19 cellular contexts compared by ENCODE assay signal in the genomic region with DNA sequence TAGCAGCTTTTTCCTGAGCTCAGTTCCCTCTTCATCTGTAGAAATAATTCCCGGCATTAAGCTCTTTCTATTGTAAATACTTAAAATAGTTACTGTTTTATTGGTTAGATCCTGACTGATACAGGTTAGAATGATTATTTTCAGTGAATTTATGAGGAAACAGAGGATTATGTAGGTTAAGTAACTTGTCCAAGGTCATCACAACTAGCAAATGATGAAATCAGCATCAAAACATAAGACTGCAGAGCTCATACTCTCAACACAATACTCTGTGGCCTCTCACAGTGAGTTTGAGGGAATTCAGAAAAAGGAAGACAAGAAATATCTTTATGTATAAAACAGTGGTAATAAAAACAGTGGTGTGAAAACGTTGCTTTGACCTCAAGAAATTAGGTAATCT.
DNase-seq lines count a peak whose midpoint lies in the region; ATAC-seq and TF ChIP-seq lines count a peak whose summit lies in the region.
"Had no signal": no experiment of that assay in that cellular context is flagged by ENCODE, and none has a peak within 500 bp of the region (broad histone marks: within the 10 kb centered on the region; RNA-seq: fewer than 3 reads in every experiment).

No MANE protein-coding gene starts in this region.

- no peaks in the 10 kb centered on the region for H3K36me3 Mint-ChIP-seq in brain
- no peaks in the 10 kb centered on the region for H3K36me3 Mint-ChIP-seq in activated CD4-positive, alpha-beta T cell treated with anti-CD3 and anti-CD28 coated beads for 36 hours (ENCODE audit: low read depth)
- H3K36me3 Mint-ChIP-seq: CD14-positive monocyte had no signal

- no peaks in the 10 kb centered on the region for H3K27me3 Mint-ChIP-seq in brain
- H3K27me3 Mint-ChIP-seq in activated CD4-positive, alpha-beta T cell treated with anti-CD3 and anti-CD28 coated beads for 36 hours, result no peaks in the 10 kb centered on the region

- no peaks in the 10 kb centered on the region for H3K9me3 ChIP-seq in prostate gland
- no peaks in the 10 kb centered on the region for H3K9me3 ChIP-seq in WERI-Rb-1 (ENCODE audit: severe bottlenecking)
- H3K9me3 ChIP-seq: HAP-1 had no signal

- H3K27ac ChIP-seq in prostate gland (peak overlapping the region; percentile 38 to 49), WERI-Rb-1 (no peak overlapping the region)

- 29% methylated on average over 2 of the region's 2 CpGs for WGBS in prostate gland

- DNase-seq in EH (ENCODE audit: low read depth) (peak; percentile 43), iris pigment epithelial cell (ENCODE audit: low read depth) (peak; percentile 69), prostate gland (ENCODE audit: low spot score) (no peak), SIG-M5 treated with dmso at 0.1 percent for 504 hours (lab: John Stamatoyannopoulos, UW; ENCODE audit: unreplicated experiment) (no peak), WERI-Rb-1 (no peak), NCI-H1694 (lab: John Stamatoyannopoulos, UW) (no peak)
- no peak for DNase-seq in activated CD4-positive, alpha-beta T cell treated with anti-CD3 and anti-CD28 coated beads for 36 hours
- DNase-seq: 8988T, Karpas-422, MM.1S, NCI-H2107, NCI-H510A, NCI-H774, OCI-M1, SHP77 treated with DMSO at 0.1 percent for 48 hours had no signal

- ATAC-seq in activated CD4-positive, alpha-beta T cell treated with anti-CD3 and anti-CD28 coated beads for 36 hours, result no peak

- CTCF ChIA-PET in activated CD4-positive, alpha-beta T cell treated with anti-CD3 and anti-CD28 coated beads for 36 hours (lab: Charles Lee), result interaction anchor here (0.9 to 1.9 kb wide), 2 partner anchors 15 to 223 kb away, joined by 3 to 5 read pairs; no protein-coding TSS in a partner anchor

- POLR2A ChIA-PET in activated CD4-positive, alpha-beta T cell treated with anti-CD3 and anti-CD28 coated beads for 36 hours (lab: Charles Lee), result no interaction called here

- H3K4me3 Mint-ChIP-seq in brain, result peak overlapping the region in 2 of 5 experiments; percentile 3 to 45
- H3K4me3 Mint-ChIP-seq in activated CD4-positive, alpha-beta T cell treated with anti-CD3 and anti-CD28 coated beads for 36 hours, result no peak overlapping the region
- H3K4me3 Mint-ChIP-seq: CD14-positive monocyte, IgD-negative memory B cell had no signal

- intact Hi-C loops in prostate gland (cut with DNase I), result no loop called here
- intact Hi-C loops in activated CD4-positive, alpha-beta T cell treated with anti-CD3 and anti-CD28 coated beads for 36 hours (cut with DNase I, micrococcal nuclease), result no loop called here

- H3K4me1 Mint-ChIP-seq in brain, result peaks cover 50% of the 10 kb centered on the region
- peaks cover 13% of the 10 kb centered on the region for H3K4me1 Mint-ChIP-seq in activated CD4-positive, alpha-beta T cell treated with anti-CD3 and anti-CD28 coated beads for 36 hours
- H3K4me1 Mint-ChIP-seq: IgD-negative memory B cell had no signal

- TF ChIP-seq CTCF in brain (conservative IDR thresholded peaks at IDR 0.05) (no peak), prostate gland (IDR thresholded peaks at IDR 0.05) (no peak), WERI-Rb-1 (IDR thresholded peaks at IDR 0.05; ENCODE audit: low read depth, low read length) (no peak)

- no peak for TF ChIP-seq POLR2A in prostate gland (IDR thresholded peaks at IDR 0.05)

- no peak overlapping the region for H3K4me3 ChIP-seq in prostate gland
- no peak overlapping the region for H3K4me3 ChIP-seq in WERI-Rb-1 (ENCODE audit: low read depth, low read length)
- H3K4me3 ChIP-seq: HAP-1 had no signal

- H3K27me3 ChIP-seq in prostate gland (replicated peaks; ENCODE audit: insufficient read depth), result no peaks in the 10 kb centered on the region
- no peaks in the 10 kb centered on the region for H3K27me3 ChIP-seq in WERI-Rb-1 (ENCODE audit: insufficient read depth, low read depth, severe bottlenecking)

- H3K27ac Mint-ChIP-seq in brain, result peak overlapping the region; percentile 63 to 93 (median 71)
- no peak overlapping the region for H3K27ac Mint-ChIP-seq in activated CD4-positive, alpha-beta T cell treated with anti-CD3 and anti-CD28 coated beads for 36 hours
- H3K27ac Mint-ChIP-seq: IgD-negative memory B cell had no signal

- no peaks in the 10 kb centered on the region for H3K4me1 ChIP-seq in prostate gland (replicated peaks)

- H3K9me3 Mint-ChIP-seq in brain, result peaks cover 0 to 4% (median 0%) of the 10 kb centered on the region in 5 experiments
- H3K9me3 Mint-ChIP-seq in activated CD4-positive, alpha-beta T cell treated with anti-CD3 and anti-CD28 coated beads for 36 hours (ENCODE audit: low read depth), result no peaks in the 10 kb centered on the region
- H3K9me3 Mint-ChIP-seq: CD14-positive monocyte had no signal

- no peaks in the 10 kb centered on the region for H3K36me3 ChIP-seq in prostate gland
- H3K36me3 ChIP-seq in WERI-Rb-1, result no peaks in the 10 kb centered on the region
- H3K36me3 ChIP-seq: HAP-1 had no signal

Comparison
In these comparisons a context has a peak if more than half of its experiments do, and no peak if none do; other contexts are left out.
1. DNase-seq: peak in EH (single experiment) and iris pigment epithelial cell (single experiment); none in prostate gland (single experiment), activated CD4-positive, alpha-beta T cell treated with anti-CD3 and anti-CD28 coated beads for 36 hours (single experiment), SIG-M5 treated with dmso at 0.1 percent for 504 hours (single experiment), WERI-Rb-1 (single experiment) and NCI-H1694 (single experiment).